ENCODE assay signal across 12 cellular contexts in the genomic region with DNA sequence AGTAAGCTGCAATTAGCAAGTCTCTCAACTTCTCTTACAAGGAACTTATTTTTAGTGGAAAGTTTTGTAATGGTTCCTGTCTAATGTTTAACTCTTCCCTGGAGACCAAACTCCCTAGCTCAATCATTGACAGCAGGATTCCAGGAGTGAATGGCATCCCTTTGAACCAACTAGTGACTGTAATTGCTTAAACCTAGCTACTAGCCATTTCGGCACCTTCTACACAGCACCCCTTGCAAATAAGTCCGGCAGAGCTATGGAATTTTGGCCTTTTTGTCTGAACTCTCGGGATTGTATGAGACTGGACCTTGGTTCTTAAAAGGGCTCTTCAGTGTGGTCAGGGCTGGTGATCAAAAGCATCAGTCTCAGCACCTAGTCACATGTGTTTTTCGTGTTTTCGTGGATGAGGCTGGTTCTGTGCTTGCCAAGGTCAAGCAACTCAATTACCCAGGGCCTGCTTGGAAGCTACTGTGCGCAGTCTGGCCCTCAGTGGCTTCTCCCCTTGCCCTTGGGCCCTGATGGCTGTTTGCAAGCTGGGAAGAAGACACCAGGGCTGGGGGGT.
DNase-seq lines count a peak whose midpoint lies in the region; ATAC-seq, FAIRE-seq and TF ChIP-seq lines count a peak whose summit lies in the region.
"Had no signal": no experiment of that assay in that cellular context is flagged by ENCODE, and none has a peak within 500 bp of the region (broad histone marks: within the 10 kb centered on the region; RNA-seq: fewer than 3 reads in every experiment).

No MANE protein-coding gene starts in this region.

- H3K9ac ChIP-seq in astrocyte (ENCODE audit: low read length): peak overlapping the region; percentile 66

- H3K27me3 ChIP-seq in right atrium auricular region: no peaks in the 10 kb centered on the region
- H3K27me3 ChIP-seq in astrocyte (ENCODE audit: insufficient read depth, low read length): no peaks in the 10 kb centered on the region
- H3K27me3 ChIP-seq in lower lobe of right lung (ENCODE audit: low read depth): no peaks in the 10 kb centered on the region
- H3K27me3 ChIP-seq: BE2C had no signal

- peaks cover 0 to 30% of the 10 kb centered on the region in 2 donors for H3K4me1 ChIP-seq in right atrium auricular region
- peaks cover 22% of the 10 kb centered on the region for H3K4me1 ChIP-seq in astrocyte (ENCODE audit: insufficient read depth, low read length)
- peaks cover 76% of the 10 kb centered on the region for H3K4me1 ChIP-seq in lower lobe of right lung
- H3K4me1 ChIP-seq: BE2C had no signal

- intact Hi-C loops in cardiac septum (cut with DNase I) (loop anchor here (5.0 kb wide), 2 partner anchors 65 to 135 kb away; partner anchors contain the start of gene NEDD9), lower lobe of right lung (cut with DNase I) (no loop called here)

- no peak for FAIRE-seq in astrocyte (lab: Jason Lieb, UNC)

- H3K36me3 ChIP-seq in right atrium auricular region (no peaks in the 10 kb centered on the region), astrocyte (ENCODE audit: insufficient read depth, low read length) (no peaks in the 10 kb centered on the region), lower lobe of right lung (no peaks in the 10 kb centered on the region)
- H3K36me3 ChIP-seq: BE2C had no signal

- H3K27ac ChIP-seq in right atrium auricular region: peak overlapping the region; percentile 77 to 84
- H3K27ac ChIP-seq in astrocyte (ENCODE audit: low read depth, low read length): peak overlapping the region; percentile 77
- H3K27ac ChIP-seq in lower lobe of right lung: peak overlapping the region; percentile 83

- no peak overlapping the region for H3K4me3 Mint-ChIP-seq in astrocyte (ENCODE audit: unreplicated experiment)

- peak overlapping the region; percentile 35 for H2AFZ ChIP-seq in astrocyte (ENCODE audit: low read depth, low read length)

- no peak for DNase-seq in right atrium auricular region (ENCODE audit: low spot score)
- no peak for DNase-seq in cardiac septum (ENCODE audit: low spot score)
- no peak for DNase-seq in astrocyte (ENCODE audit: low read depth)
- no peak for DNase-seq in lower lobe of right lung
- DNase-seq in NCI-H1436 treated with DMSO at 0.1 percent for 48 hours (lab: John Stamatoyannopoulos, UW): no peak
- DNase-seq in NCI-H1417 (lab: John Stamatoyannopoulos, UW): no peak
- no peak for DNase-seq in iPS-NIHi7 (ENCODE audit: extremely low spot score)
- DNase-seq: BE2C, NCI-H1105 had no signal

- no peak overlapping the region for H3K4me3 ChIP-seq in right atrium auricular region
- no peak overlapping the region for H3K4me3 ChIP-seq in astrocyte (ENCODE audit: insufficient read depth, low read depth, low read length)
- H3K4me3 ChIP-seq in lower lobe of right lung: no peak overlapping the region
- H3K4me3 ChIP-seq: skin epidermis had no signal

- ATAC-seq in lower lobe of right lung (no peak), GM19324 (IDR thresholded peaks at IDR 0.05; ENCODE audit: low FRiP score, unreplicated experiment) (no peak)
- ATAC-seq: Panc1 had no signal

- H3K9me3 ChIP-seq in right atrium auricular region (no peaks in the 10 kb centered on the region), astrocyte (ENCODE audit: insufficient read depth, low read depth, low read length) (no peaks in the 10 kb centered on the region), lower lobe of right lung (no peaks in the 10 kb centered on the region)
- H3K9me3 ChIP-seq: BE2C had no signal

- peak overlapping the region; percentile 53 for H3K4me2 ChIP-seq in astrocyte (ENCODE audit: low read length)

- peaks cover 7% of the 10 kb centered on the region for H3K9me3 Mint-ChIP-seq in astrocyte (ENCODE audit: unreplicated experiment)

- no peaks in the 10 kb centered on the region for H3K36me3 Mint-ChIP-seq in astrocyte (ENCODE audit: low read depth, unreplicated experiment)

- H3K79me2 ChIP-seq in astrocyte (ENCODE audit: insufficient read depth, low read length): no peaks in the 10 kb centered on the region

- H3K27me3 Mint-ChIP-seq in astrocyte (ENCODE audit: low read depth, unreplicated experiment): no peaks in the 10 kb centered on the region

- TF ChIP-seq CTCF in right atrium auricular region (IDR thresholded peaks at IDR 0.05): no peak
- TF ChIP-seq CTCF in astrocyte (IDR thresholded peaks at IDR 0.05; ENCODE audit: insufficient read depth, low read depth, low read length): no peak
- TF ChIP-seq CTCF in lower lobe of right lung (IDR thresholded peaks at IDR 0.05): no peak

- H3K27ac Mint-ChIP-seq in astrocyte (ENCODE audit: unreplicated experiment): peak overlapping the region; percentile 60

- H3K4me1 Mint-ChIP-seq in astrocyte (ENCODE audit: low read depth, unreplicated experiment): peaks cover 40% of the 10 kb centered on the region

- H4K20me1 ChIP-seq in astrocyte (ENCODE audit: insufficient read depth, low read length): no peaks in the 10 kb centered on the region
